In genomic region chr11:100677796-100678195, GRCh38 we compare ENCODE assay signal across 2 cellular contexts.
TF ChIP-seq lines count a peak whose summit lies in the region.

No MANE protein-coding gene starts in this region.

TF ChIP-seq in HCT116, 20 proteins besides CTCF, POLR2A, EP300 and RAD21:
- TF ChIP-seq YY1 (IDR thresholded peaks at IDR 0.05; ENCODE audit: extremely low read depth, insufficient replicate concordance, low read depth, low read length) (no peak), SRF (IDR thresholded peaks at IDR 0.05; ENCODE audit: low read depth) (no peak), ZBTB33 (IDR thresholded peaks at IDR 0.05; ENCODE audit: extremely low read depth, insufficient replicate concordance, low read length) (no peak), TCF7L2 (IDR thresholded peaks at IDR 0.05; ENCODE audit: borderline replicate concordance, extremely low read depth, insufficient read depth, insufficient read length) (no peak), CEBPB (IDR thresholded peaks at IDR 0.05; ENCODE audit: low read depth) (no peak), ZNF274 (IDR thresholded peaks at IDR 0.05; ENCODE audit: low read depth, low read length) (no peak), EZH2phosphoT487 (IDR thresholded peaks at IDR 0.05; ENCODE audit: borderline replicate concordance) (no peak), JUND (IDR thresholded peaks at IDR 0.05) (no peak), ELF1 (IDR thresholded peaks at IDR 0.05; ENCODE audit: borderline replicate concordance, low read depth) (no peak), REST (IDR thresholded peaks at IDR 0.05; ENCODE audit: low read depth) (no peak), ATF3 (IDR thresholded peaks at IDR 0.05) (no peak), CBX3 (IDR thresholded peaks at IDR 0.05; ENCODE audit: low read depth) (no peak), ZFX (IDR thresholded peaks at IDR 0.05) (no peak), MAX (IDR thresholded peaks at IDR 0.05) (no peak)
TF ChIP-seq in HCT116: peak in this region for 0.

TF ChIP-seq in HepG2, 621 proteins besides CTCF, POLR2A, EP300 and RAD21:
- TF ChIP-seq DMTF1 (CRISPR knock-in tag; IDR thresholded peaks at IDR 0.05) (no peak), ARID4A (CRISPR knock-in tag; IDR thresholded peaks at IDR 0.05; ENCODE audit: borderline replicate concordance) (no peak), ZHX1 (CRISPR knock-in tag; IDR thresholded peaks at IDR 0.05; ENCODE audit: low read depth) (no peak), ZNF256 (CRISPR knock-in tag; conservative IDR thresholded peaks at IDR 0.05) (no peak), ZNF788 (CRISPR knock-in tag; IDR thresholded peaks at IDR 0.05; ENCODE audit: borderline replicate concordance) (no peak), NR1H2 (CRISPR knock-in tag; IDR thresholded peaks at IDR 0.05; ENCODE audit: borderline replicate concordance, low read depth) (no peak), ZNF678 (CRISPR knock-in tag; IDR thresholded peaks at IDR 0.05) (no peak), BORCS8-MEF2B (CRISPR knock-in tag; IDR thresholded peaks at IDR 0.05) (no peak), MATR3 (CRISPR knock-in tag; IDR thresholded peaks at IDR 0.05) (no peak), MYC (CRISPR knock-in tag; IDR thresholded peaks at IDR 0.05; ENCODE audit: borderline replicate concordance) (no peak), ZNF263 (CRISPR knock-in tag; IDR thresholded peaks at IDR 0.05) (no peak), ZBTB39 (CRISPR knock-in tag; IDR thresholded peaks at IDR 0.05) (no peak), ZSCAN22 (CRISPR knock-in tag; IDR thresholded peaks at IDR 0.05) (no peak), TGIF2 (CRISPR knock-in tag; IDR thresholded peaks at IDR 0.05) (no peak), ZNF292 (CRISPR knock-in tag; IDR thresholded peaks at IDR 0.05; ENCODE audit: borderline replicate concordance, low read depth) (no peak), GPN1 (CRISPR knock-in tag; IDR thresholded peaks at IDR 0.05; ENCODE audit: borderline replicate concordance) (no peak)
TF ChIP-seq in HepG2: peak in this region for 0.
